Comparison of ENCODE assay signal across 14 cellular contexts in genomic region chr10:71705582-71705981, GRCh38. TPM values are rescaled to one million over a fixed set of nuclear protein-coding genes. Genes with fewer than 3 reads are reported as not detected.
DNase-seq lines count a peak whose midpoint lies in the region; FAIRE-seq and TF ChIP-seq lines count a peak whose summit lies in the region.
"Had no signal": no experiment of that assay in that cellular context is flagged by ENCODE, and none has a peak within 500 bp of the region (broad histone marks: within the 10 kb centered on the region; RNA-seq: fewer than 3 reads in every experiment).

No MANE protein-coding gene starts in this region.

- H3K27me3 ChIP-seq in WERI-Rb-1 (ENCODE audit: insufficient read depth, low read depth, severe bottlenecking) (no peaks in the 10 kb centered on the region), keratinocyte (ENCODE audit: control insufficient read depth, extremely low read depth, insufficient read depth, low read length) (no peaks in the 10 kb centered on the region)

- H3K4me1 ChIP-seq in HEK293 (ENCODE audit: control insufficient read depth, insufficient read depth, low read length) (no peaks in the 10 kb centered on the region), keratinocyte (ENCODE audit: control insufficient read depth, extremely low read depth, insufficient read depth, low read length) (peaks cover 11% of the 10 kb centered on the region)

- peak; percentile 67 for FAIRE-seq in keratinocyte (lab: Jason Lieb, UNC)
- FAIRE-seq in D721Med (lab: Jason Lieb, UNC), result no peak
- FAIRE-seq: H54 had no signal

- TF ChIP-seq CTCF in HEK293 (tag by site-specific recombination; IDR thresholded peaks at IDR 0.05) (no peak), WERI-Rb-1 (IDR thresholded peaks at IDR 0.05; ENCODE audit: low read depth, low read length) (peak; percentile 15; the same call in 1 of the 2 replicates), keratinocyte (optimal IDR thresholded peaks at IDR 0.05 in 1 of 3, IDR thresholded peaks at IDR 0.05 in 1 of 3, conservative IDR thresholded peaks at IDR 0.05 in 1 of 3; ENCODE audit: extremely low read depth in 1 of 3, insufficient read depth in 2 of 3, low read length in 3 of 3) (peak in 1 of 3 experiments; percentile 31), D721Med (IDR thresholded peaks at IDR 0.05; ENCODE audit: insufficient read depth, missing control alignments) (no peak)

- CTCF ChIA-PET in HEK293 (lab: Yijun Ruan, JAX), result interaction anchor here (0.8 to 6.3 kb wide), 8 partner anchors 9 to 406 kb away, joined by 3 to 108 read pairs (median 3); partner anchors contain the start of gene SLC29A3

- H3K27ac ChIP-seq in HEK293 (ENCODE audit: extremely low read depth, low read depth, low read length) (no peak overlapping the region), WERI-Rb-1 (peak overlapping the region; percentile 36), keratinocyte (ENCODE audit: control insufficient read depth, insufficient read depth, low read length) (no peak overlapping the region)
- H3K27ac ChIP-seq: KMS-11, SK-N-MC had no signal

- POLR2A ChIA-PET in HEK293 (lab: Yijun Ruan, JAX), result interaction anchor here (1.0 kb wide), 1 partner anchor 137 kb away, joined by 3 read pairs; no protein-coding TSS in a partner anchor

- H3K36me3 ChIP-seq in HEK293 (ENCODE audit: control insufficient read depth in 2 of 2, insufficient read depth in 1 of 2, low read length in 2 of 2) (no peaks in the 10 kb centered on the region), WERI-Rb-1 (peaks cover 12% of the 10 kb centered on the region), keratinocyte (ENCODE audit: control insufficient read depth in 2 of 2, extremely low read depth in 1 of 2, insufficient read depth in 2 of 2, low read length in 2 of 2) (no peaks in the 10 kb centered on the region)

- H3K4me3 ChIP-seq in HEK293 (ENCODE audit: low read depth, low read length) (no peak overlapping the region), WERI-Rb-1 (ENCODE audit: low read depth, low read length) (no peak overlapping the region), keratinocyte (ENCODE audit: control insufficient read depth in 2 of 3, extremely low read depth in 1 of 3, insufficient read depth in 2 of 3, low read depth in 1 of 3, low read length in 3 of 3) (no peak overlapping the region)
- H3K4me3 ChIP-seq: SK-N-MC had no signal

- dilution Hi-C loops in keratinocyte (cut with MboI; ENCODE audit: extremely low pct_ligation_motif_present, low sequenced_read_pairs), result no loop called here

- no peak overlapping the region for H3K4me2 ChIP-seq in keratinocyte (ENCODE audit: control insufficient read depth, extremely low read depth, insufficient read depth, low read depth, low read length)
- H3K4me2 ChIP-seq: KMS-11 had no signal

- no peaks in the 10 kb centered on the region for H3K9me1 ChIP-seq in keratinocyte (ENCODE audit: control insufficient read depth, extremely low read depth, insufficient read depth, low read length)

- no peaks in the 10 kb centered on the region for H3K9me3 ChIP-seq in HEK293 (ENCODE audit: control insufficient read depth, insufficient read depth, low read depth, low read length)
- no peaks in the 10 kb centered on the region for H3K9me3 ChIP-seq in WERI-Rb-1 (ENCODE audit: severe bottlenecking)
- no peaks in the 10 kb centered on the region for H3K9me3 ChIP-seq in keratinocyte (ENCODE audit: control insufficient read depth, low read depth, low read length)

- DNase-seq in GM03348 (ENCODE audit: low spot score) (peak; percentile 25), WERI-Rb-1 (peak; percentile 47), keratinocyte (ENCODE audit: low read depth, low spot score) (no peak), hepatic stellate cell (ENCODE audit: low spot score) (no peak), D721Med (ENCODE audit: insufficient read length, low spot score) (no peak)
- no peak for DNase-seq in stimulated activated CD4-positive, alpha-beta T cell treated with anti-CD3 and anti-CD28 coated beads, Interleukin-4, amount 100 ng/mL, for 4 hours
- DNase-seq: CD8-positive, alpha-beta T cell; NCI-H2029; NCI-H524; NK-92 treated with Interleukin-12 subunit alpha and Interleukin-12 subunit beta, amount 100 ng/mL, for 24 hours had no signal

- H3K79me2 ChIP-seq in keratinocyte (ENCODE audit: control insufficient read depth, insufficient read depth, low read length), result no peaks in the 10 kb centered on the region

- H2AFZ ChIP-seq in keratinocyte (ENCODE audit: control insufficient read depth, low read length), result no peak overlapping the region

- no peaks in the 10 kb centered on the region for H4K20me1 ChIP-seq in keratinocyte (ENCODE audit: control insufficient read depth, extremely low read depth, insufficient read depth, low read length)

- H3K9ac ChIP-seq in keratinocyte (ENCODE audit: control insufficient read depth, extremely low read depth, insufficient read depth, low read length), result no peak overlapping the region
- H3K9ac ChIP-seq: KMS-11 had no signal

TF ChIP-seq in HEK293, 187 proteins besides CTCF, POLR2A, EP300 and RAD21:
- TF ChIP-seq ZNF335 (tag by site-specific recombination; conservative IDR thresholded peaks at IDR 0.05) (no peak), ZBTB17 (tag by site-specific recombination; IDR thresholded peaks at IDR 0.05) (peak; percentile 40; the same call in 1 of the 2 replicates)

RNA-seq across cellular contexts. Expression of gene C10orf105, which starts 14.0 kb away (rescaled TPM):
- not detected in 3 replicates for polyA plus RNA-seq in keratinocyte
- not detected for polyA plus RNA-seq in keratinocyte (2011; ENCODE audit: low read depth)
- not detected in 2 replicates for polyA plus RNA-seq in keratinocyte (2011; cell fraction: cytosol; rRNA removed)
- polyA plus RNA-seq in keratinocyte (2011; cell fraction: nucleus; rRNA removed), result not detected in 2 replicates
- not detected in 2 replicates for polyA plus RNA-seq in keratinocyte (2012; ENCODE audit: low replicate concordance)
- polyA minus RNA-seq in keratinocyte, result not detected in 3 replicates
- polyA minus RNA-seq in keratinocyte (2011; cell fraction: cytosol; rRNA and poly(A)+ RNA removed), result not detected
- polyA minus RNA-seq in keratinocyte (2011; cell fraction: nucleus; rRNA and poly(A)+ RNA removed), result not detected in 2 replicates

Comparison
In these comparisons a context has a peak if more than half of its experiments do, and no peak if none do; other contexts are left out.
1. DNase-seq: peak in GM03348 (single experiment) and WERI-Rb-1 (single experiment); none in keratinocyte (single experiment), hepatic stellate cell (single experiment), D721Med (single experiment) and stimulated activated CD4-positive, alpha-beta T cell treated with anti-CD3 and anti-CD28 coated beads, Interleukin-4, amount 100 ng/mL, for 4 hours (0 of 2).